10 cellular contexts compared by ENCODE assay signal in the genomic region with DNA sequence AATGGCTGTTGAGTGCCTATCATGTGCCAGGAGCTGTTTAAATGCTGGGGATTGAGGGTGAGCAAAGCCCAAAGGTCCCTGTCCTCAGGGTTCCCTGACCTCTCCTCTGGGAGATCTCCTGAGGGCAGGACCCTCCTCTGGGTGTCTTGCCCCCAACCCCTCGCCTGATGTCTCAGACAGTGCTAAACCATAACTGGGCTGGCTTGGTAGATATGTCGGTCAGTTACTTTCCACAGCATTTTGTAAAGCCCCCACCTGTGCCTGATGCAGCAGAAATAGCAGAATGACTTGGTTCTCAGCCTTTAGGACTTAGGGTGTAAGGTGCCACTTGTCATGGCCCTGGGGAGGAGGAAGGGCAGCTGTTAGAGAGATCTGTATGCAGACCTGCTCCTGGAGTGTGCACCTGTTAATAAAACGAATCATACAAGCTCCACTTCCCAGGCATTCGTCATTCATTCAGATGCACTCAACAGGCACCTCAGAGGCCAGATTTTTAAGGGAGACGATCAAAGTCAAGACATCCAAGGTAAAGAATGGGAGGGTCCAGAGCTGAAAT.
DNase-seq lines count a peak whose midpoint lies in the region; ATAC-seq and TF ChIP-seq lines count a peak whose summit lies in the region.
"Had no signal": no experiment of that assay in that cellular context is flagged by ENCODE, and none has a peak within 500 bp of the region (broad histone marks: within the 10 kb centered on the region; RNA-seq: fewer than 3 reads in every experiment).

No MANE protein-coding gene starts in this region.

- no peak for TF ChIP-seq POLR2A in breast epithelium (IDR thresholded peaks at IDR 0.05)

- DNase-seq in MCF 10A (ENCODE audit: unreplicated experiment), result no peak
- DNase-seq in breast epithelium (ENCODE audit: low spot score in 2 of 2), result no peak
- DNase-seq in SJSA1 (ENCODE audit: low read depth in 1 of 2, low spot score in 2 of 2), result no peak
- DNase-seq in glutamatergic neuron, result no peak
- no peak for DNase-seq in type B pancreatic cell (ENCODE audit: extremely low spot score, unreplicated experiment)
- no peak for DNase-seq in activated gamma-delta T cell treated with Interleukin-2 at 50 U/mL for 16 hours
- no peak for DNase-seq in sciatic nerve (ENCODE audit: low spot score)
- no peak for DNase-seq in GM19240 (ENCODE audit: insufficient read length, low spot score)

- H3K9me3 ChIP-seq in breast epithelium (no peaks in the 10 kb centered on the region), SJSA1 (replicated peaks) (no peaks in the 10 kb centered on the region)
- H3K9me3 ChIP-seq: BE2C, pancreas had no signal

- H3K9me3 Mint-ChIP-seq in MCF 10A (ENCODE audit: unreplicated experiment) (no peaks in the 10 kb centered on the region), glutamatergic neuron (ENCODE audit: unreplicated experiment) (peaks cover 5% of the 10 kb centered on the region), type B pancreatic cell (no peaks in the 10 kb centered on the region)

- peaks cover 0 to 6% of the 10 kb centered on the region in 2 donors for H3K4me1 ChIP-seq in breast epithelium
- H3K4me1 ChIP-seq in SJSA1 (replicated peaks), result peaks cover 38% of the 10 kb centered on the region
- H3K4me1 ChIP-seq: BE2C, pancreas had no signal

- H3K4me3 ChIP-seq in breast epithelium (no peak overlapping the region), SJSA1 (no peak overlapping the region)
- H3K4me3 ChIP-seq: pancreas had no signal

- H3K27ac ChIP-seq in breast epithelium (peak overlapping the region in 1 of 2 donors; percentile 12), SJSA1 (peak overlapping the region; percentile 7; the same call in 1 of the 2 replicates)
- H3K27ac ChIP-seq: pancreas had no signal

- H3K27me3 ChIP-seq in breast epithelium (no peaks in the 10 kb centered on the region), SJSA1 (replicated peaks) (no peaks in the 10 kb centered on the region)
- H3K27me3 ChIP-seq: BE2C, pancreas had no signal

- H3K36me3 Mint-ChIP-seq in MCF 10A (ENCODE audit: insufficient read depth, unreplicated experiment) (no peaks in the 10 kb centered on the region), glutamatergic neuron (ENCODE audit: unreplicated experiment) (no peaks in the 10 kb centered on the region), type B pancreatic cell (peaks cover 8% of the 10 kb centered on the region)

- CTCF ChIA-PET in MCF 10A (lab: Yijun Ruan, JAX), result interaction anchor here (0.5 to 1.3 kb wide), 5 partner anchors 12 to 228 kb away, joined by 3 to 6 read pairs (median 3); no protein-coding TSS in a partner anchor

- no peak for TF ChIP-seq CTCF in MCF 10A (IDR thresholded peaks at IDR 0.05; ENCODE audit: unreplicated experiment)
- TF ChIP-seq CTCF in breast epithelium (IDR thresholded peaks at IDR 0.05), result no peak
- no peak for TF ChIP-seq CTCF in glutamatergic neuron (IDR thresholded peaks at IDR 0.05; ENCODE audit: partially characterized antibody, unreplicated experiment)
- no peak for TF ChIP-seq CTCF in type B pancreatic cell (conservative IDR thresholded peaks at IDR 0.05)

- ATAC-seq in sciatic nerve, result no peak

- H3K27ac Mint-ChIP-seq in MCF 10A (ENCODE audit: low read depth, unreplicated experiment) (peak overlapping the region; percentile 44), glutamatergic neuron (ENCODE audit: unreplicated experiment) (peak overlapping the region; percentile 18), type B pancreatic cell (peak overlapping the region; percentile 88)

- intact Hi-C loops in MCF 10A (cut with micrococcal nuclease), result loop anchor here (1.0 kb wide), 1 partner anchor 241 kb away; no protein-coding TSS in a partner anchor
- intact Hi-C loops in breast epithelium (cut with DNase I; ENCODE audit: low total_unique reads), result no loop called here
- intact Hi-C loops in sciatic nerve (cut with DNase I), result no loop called here

- H3K4me1 Mint-ChIP-seq in MCF 10A (ENCODE audit: insufficient read depth, unreplicated experiment), result peaks cover 30% of the 10 kb centered on the region
- H3K4me1 Mint-ChIP-seq in glutamatergic neuron (ENCODE audit: low read depth, unreplicated experiment), result peaks cover 29% of the 10 kb centered on the region
- peaks cover 43% of the 10 kb centered on the region for H3K4me1 Mint-ChIP-seq in type B pancreatic cell (ENCODE audit: unreplicated experiment)

- H3K27me3 Mint-ChIP-seq in MCF 10A (ENCODE audit: insufficient read depth, unreplicated experiment) (peaks cover 18% of the 10 kb centered on the region), glutamatergic neuron (ENCODE audit: unreplicated experiment) (peaks cover 9% of the 10 kb centered on the region), type B pancreatic cell (no peaks in the 10 kb centered on the region)

- BruUV-seq in MCF 10A (replicated peaks; lab: Mats Ljungman, UMichigan), result no TSS peak

- H3K4me3 Mint-ChIP-seq in MCF 10A (ENCODE audit: unreplicated experiment), result no peak overlapping the region
- H3K4me3 Mint-ChIP-seq in glutamatergic neuron (ENCODE audit: unreplicated experiment), result no peak overlapping the region
- no peak overlapping the region for H3K4me3 Mint-ChIP-seq in type B pancreatic cell

- POLR2A ChIA-PET in MCF 10A (lab: Yijun Ruan, JAX), result interaction anchor here (1.2 to 1.5 kb wide), 2 partner anchors 8 to 10 kb away, joined by 4 to 5 read pairs; no protein-coding TSS in a partner anchor

- no peaks in the 10 kb centered on the region for H3K36me3 ChIP-seq in breast epithelium
- no peaks in the 10 kb centered on the region for H3K36me3 ChIP-seq in SJSA1
- H3K36me3 ChIP-seq: BE2C, pancreas had no signal

Comparison
In these comparisons a context has a peak if more than half of its experiments do, and no peak if none do; other contexts are left out.
1. H3K27ac Mint-ChIP-seq: peak in every context shown above with its lines; median percentile 88 in type B pancreatic cell; 44 in MCF 10A; 18 in glutamatergic neuron.